Comparison of ENCODE assay signal across 8 cellular contexts in genomic region chr2:219171231-219171651, GRCh38.
DNase-seq lines count a peak whose midpoint lies in the region; TF ChIP-seq lines count a peak whose summit lies in the region.

No MANE protein-coding gene starts in this region.

- peaks cover 25% of the 10 kb centered on the region for H3K36me3 Mint-ChIP-seq in nephron (ENCODE audit: low read depth)

- H3K27ac Mint-ChIP-seq in nephron: peak overlapping the region in 2 of 3 experiments; percentile 40 to 63

- H3K9me3 Mint-ChIP-seq in nephron: no peaks in the 10 kb centered on the region

- H3K4me1 Mint-ChIP-seq in nephron: peaks cover 20% of the 10 kb centered on the region

- peak overlapping the region in 1 of 3 experiments; percentile 54 for H3K4me3 Mint-ChIP-seq in nephron

- peaks cover 3% of the 10 kb centered on the region for H3K27me3 Mint-ChIP-seq in nephron (ENCODE audit: low read depth)

- DNase-seq in stimulated activated CD4-positive, alpha-beta T cell treated with anti-CD3 and anti-CD28 coated beads, Interleukin-4, amount 100 ng/mL, for 24 hours: peak; percentile 44
- no peak for DNase-seq in stimulated activated CD4-positive, alpha-beta T cell treated with anti-CD3 and anti-CD28 coated beads, Interleukin-4, amount 100 ng/mL, for 1 hour
- DNase-seq in MV-4-11 (lab: John Stamatoyannopoulos, UW): peak; percentile 30
- DNase-seq in activated CD4-positive, alpha-beta T cell treated with anti-CD3 and anti-CD28 coated beads, Interleukin-2, amount 50 U/mL, for 48 hours: peak; percentile 13 to 36
- peak; percentile 89 for DNase-seq in fibroblast of pulmonary artery (ENCODE audit: low read depth)
- DNase-seq in stimulated activated naive CD4-positive, alpha-beta T cell treated with Interleukin-2 at 50 U/mL for 16 hours (lab: John Stamatoyannopoulos, UW): no peak
- no peak for DNase-seq in effector CD4-positive, alpha-beta T cell

- TF ChIP-seq CTCF in fibroblast of pulmonary artery (IDR thresholded peaks at IDR 0.05; ENCODE audit: low read length, missing control alignments) (peak; percentile 81), nephron (IDR thresholded peaks at IDR 0.05; ENCODE audit: unreplicated experiment in 3 of 3) (peak; percentile 56 to 66 (median 61))

- no peak overlapping the region for H3K4me3 ChIP-seq in fibroblast of pulmonary artery (replicated peaks; ENCODE audit: low read depth, low read length)

Comparison
In these comparisons a context has a peak if more than half of its experiments do, and no peak if none do; other contexts are left out.
1. DNase-seq: peak in stimulated activated CD4-positive, alpha-beta T cell treated with anti-CD3 and anti-CD28 coated beads, Interleukin-4, amount 100 ng/mL, for 24 hours (single experiment), MV-4-11 (single experiment), activated CD4-positive, alpha-beta T cell treated with anti-CD3 and anti-CD28 coated beads, Interleukin-2, amount 50 U/mL, for 48 hours (2 of 2) and fibroblast of pulmonary artery (single experiment); none in stimulated activated CD4-positive, alpha-beta T cell treated with anti-CD3 and anti-CD28 coated beads, Interleukin-4, amount 100 ng/mL, for 1 hour (single experiment), stimulated activated naive CD4-positive, alpha-beta T cell treated with Interleukin-2 at 50 U/mL for 16 hours (single experiment) and effector CD4-positive, alpha-beta T cell (single experiment).